ENCODE assay signal across 1 cellular context in the genomic region with DNA sequence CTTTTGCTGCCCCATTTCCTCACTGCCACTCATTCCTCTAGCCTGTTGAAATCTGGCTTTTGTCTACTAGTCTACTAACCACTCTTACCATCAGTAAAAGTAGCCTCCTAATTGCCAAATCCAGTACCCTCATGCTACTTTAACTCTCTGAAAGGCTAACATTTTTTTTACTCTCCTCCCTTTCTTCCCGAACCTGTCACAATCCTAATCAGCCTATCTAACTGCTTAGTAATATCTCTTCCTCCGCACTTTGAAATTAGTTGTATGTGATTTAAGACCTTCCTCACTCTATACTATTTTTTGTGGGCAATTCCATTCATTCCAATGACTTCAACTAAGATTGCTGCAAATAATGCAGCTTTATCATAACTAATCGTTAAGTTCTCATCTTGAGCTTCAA.
TF ChIP-seq lines count a peak whose summit lies in the region.

No MANE protein-coding gene starts in this region.

TF ChIP-seq in neural cell, 6 proteins besides CTCF, POLR2A, EP300 and RAD21:
- TF ChIP-seq REST (IDR thresholded peaks at IDR 0.05; ENCODE audit: borderline replicate concordance), result no peak
- TF ChIP-seq EZH2 (IDR thresholded peaks at IDR 0.05; ENCODE audit: borderline replicate concordance, insufficient read depth, low read length, poor library complexity, severe bottlenecking), result no peak
- no peak for TF ChIP-seq SMC3 (conservative IDR thresholded peaks at IDR 0.05; ENCODE audit: poor library complexity)
- TF ChIP-seq TAF1 (IDR thresholded peaks at IDR 0.05; ENCODE audit: low read depth), result no peak
- no peak for TF ChIP-seq POLR2AphosphoS5 (IDR thresholded peaks at IDR 0.05)
- no peak for TF ChIP-seq MXI1 (conservative IDR thresholded peaks at IDR 0.05; ENCODE audit: poor library complexity, severe bottlenecking)
TF ChIP-seq in neural cell: peak in this region for 0.
